In the genomic region with DNA sequence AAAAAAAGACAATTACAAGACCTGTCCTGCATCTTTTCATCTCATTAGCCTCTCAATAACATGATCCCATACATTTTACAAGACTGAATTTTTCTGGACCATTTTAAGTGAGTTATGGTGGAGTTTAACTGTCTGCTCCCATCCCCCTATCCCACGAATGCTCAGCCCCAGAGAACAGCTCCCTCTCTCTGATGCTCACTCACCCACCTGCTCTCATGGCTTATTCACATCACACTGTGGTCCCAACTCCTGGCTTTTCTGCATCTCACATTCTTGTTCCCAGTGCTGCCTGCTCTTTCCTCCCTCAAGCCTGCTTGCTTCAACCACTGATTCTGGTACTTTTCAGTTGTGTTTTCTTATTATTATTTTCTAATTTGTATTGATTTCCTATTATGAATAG, we compare ENCODE assay signal across 21 cellular contexts. TPM values are rescaled to one million over a fixed set of nuclear protein-coding genes. Genes with fewer than 3 reads are reported as not detected.
DNase-seq lines count a peak whose midpoint lies in the region; ATAC-seq and TF ChIP-seq lines count a peak whose summit lies in the region.
"Had no signal": no experiment of that assay in that cellular context is flagged by ENCODE, and none has a peak within 500 bp of the region (broad histone marks: within the 10 kb centered on the region; RNA-seq: fewer than 3 reads in every experiment).

No MANE protein-coding gene starts in this region.

- H3K4me1 ChIP-seq in ACC112 (ENCODE audit: control insufficient read depth, insufficient read depth, low read length, unreplicated experiment), result peaks cover 23% of the 10 kb centered on the region

- in situ Hi-C loops in brain microvascular endothelial cell (cut with HindIII; ENCODE audit: low pct_ligation_motif_present, low sequenced_read_pairs), result no loop called here

- POLR2A ChIA-PET in activated CD4-positive, alpha-beta T cell treated with anti-CD3 and anti-CD28 coated beads for 36 hours (lab: Charles Lee), result interaction anchor here (0.6 to 1.8 kb wide), 3 partner anchors 21 to 46 kb away, joined by 3 to 14 read pairs (median 7); no protein-coding TSS in a partner anchor

- H3K4me1 Mint-ChIP-seq in activated CD4-positive, alpha-beta T cell treated with anti-CD3 and anti-CD28 coated beads for 36 hours, result peaks cover 37% of the 10 kb centered on the region
- H3K4me1 Mint-ChIP-seq: nephron progenitor cell had no signal

- no peaks in the 10 kb centered on the region for H3K79me2 ChIP-seq in ACC112 (ENCODE audit: control insufficient read depth, insufficient read depth, low read length, unreplicated experiment)

- H3K27ac ChIP-seq in ACC112 (ENCODE audit: low read depth, low read length) (peak overlapping the region; percentile 77), brain microvascular endothelial cell (peak overlapping the region; percentile 76)

- H3K36me3 ChIP-seq in ACC112 (ENCODE audit: insufficient read depth, low read length) (no peaks in the 10 kb centered on the region), MG63 (no peaks in the 10 kb centered on the region), brain microvascular endothelial cell (replicated peaks) (no peaks in the 10 kb centered on the region)

- H3K27me3 ChIP-seq in ACC112 (ENCODE audit: insufficient read depth, low read length) (no peaks in the 10 kb centered on the region), MG63 (no peaks in the 10 kb centered on the region), brain microvascular endothelial cell (replicated peaks) (no peaks in the 10 kb centered on the region)

- peak; percentile 25 for DNase-seq in activated CD4-positive, alpha-beta T cell treated with anti-CD3 and anti-CD28 coated beads for 36 hours
- DNase-seq in activated CD4-positive, alpha-beta T cell treated with anti-CD3 and anti-CD28 coated beads, Interleukin-2, amount 50 U/mL, for 1 hour, result no peak
- DNase-seq in MG63 (peak; percentile 31), brain microvascular endothelial cell (no peak), SW 1271 (lab: John Stamatoyannopoulos, UW) (no peak), mucosa of gallbladder (ENCODE audit: low spot score) (no peak)
- DNase-seq: activated CD4-positive, CD25-positive, alpha-beta regulatory T cell; activated CD8-positive, alpha-beta memory T cell treated with anti-CD3 and anti-CD28 coated beads, Interleukin-2, amount 50 U/mL, for 48 hours; dermis blood vessel endothelial cell; erythroblast; H7; NCI-H2171; NCI-H526; nephron progenitor cell; SHP77 treated with DMSO at 0.1 percent for 48 hours had no signal

- CTCF ChIA-PET in activated CD4-positive, alpha-beta T cell treated with anti-CD3 and anti-CD28 coated beads for 36 hours (lab: Charles Lee), result interaction anchor here (0.6 to 2.3 kb wide), 7 partner anchors 9 to 229 kb away, joined by 3 to 7 read pairs (median 4); no protein-coding TSS in a partner anchor

- peaks cover 3% of the 10 kb centered on the region for H3K9me3 Mint-ChIP-seq in activated CD4-positive, alpha-beta T cell treated with anti-CD3 and anti-CD28 coated beads for 36 hours (ENCODE audit: low read depth)
- H3K9me3 Mint-ChIP-seq: activated naive CD4-positive, alpha-beta T cell treated with anti-CD3 and anti-CD28 coated beads, Interleukin-2, amount 50 U/mL, for 24 hours; CD4-positive, CD25-positive, alpha-beta regulatory T cell had no signal

- H3K4me3 ChIP-seq in ACC112 (ENCODE audit: low read depth, low read length) (no peak overlapping the region), MG63 (no peak overlapping the region), brain microvascular endothelial cell (ENCODE audit: low read depth, low read length) (no peak overlapping the region)
- H3K4me3 ChIP-seq: skin epidermis had no signal

- no peak for ATAC-seq in activated CD4-positive, alpha-beta T cell treated with anti-CD3 and anti-CD28 coated beads for 36 hours
- no peak for ATAC-seq in HG02840 (IDR thresholded peaks at IDR 0.05; ENCODE audit: low FRiP score, unreplicated experiment)

- intact Hi-C loops in activated CD4-positive, alpha-beta T cell treated with anti-CD3 and anti-CD28 coated beads for 36 hours (cut with DNase I, micrococcal nuclease), result loop anchor here in 1 of 2 experiments (1.0 to 5.0 kb wide), 2 partner anchors 22 to 41 kb away; no protein-coding TSS in a partner anchor

- no peak overlapping the region for H2AFZ ChIP-seq in ACC112 (ENCODE audit: low read length, unreplicated experiment)

- H3K9me3 ChIP-seq in MG63, result 0 out of 2 replicates have a peak, but pooled peaks cover 3% of the 10 kb centered on the region

- H3K27me3 Mint-ChIP-seq in activated CD4-positive, alpha-beta T cell treated with anti-CD3 and anti-CD28 coated beads for 36 hours, result no peaks in the 10 kb centered on the region
- H3K27me3 Mint-ChIP-seq: activated naive CD4-positive, alpha-beta T cell treated with anti-CD3 and anti-CD28 coated beads, Interleukin-2, amount 50 U/mL, for 24 hours; CD4-positive, CD25-positive, alpha-beta regulatory T cell; progenitor cell of endocrine pancreas had no signal

- peak overlapping the region; percentile 47 for H3K4me3 Mint-ChIP-seq in activated CD4-positive, alpha-beta T cell treated with anti-CD3 and anti-CD28 coated beads for 36 hours
- H3K4me3 Mint-ChIP-seq: CD4-positive, CD25-positive, alpha-beta regulatory T cell; nephron progenitor cell had no signal

- TF ChIP-seq CTCF in brain microvascular endothelial cell (IDR thresholded peaks at IDR 0.05; ENCODE audit: low read depth, low read length, missing control alignments), result no peak

- peaks cover 2% of the 10 kb centered on the region for H3K36me3 Mint-ChIP-seq in activated CD4-positive, alpha-beta T cell treated with anti-CD3 and anti-CD28 coated beads for 36 hours (ENCODE audit: low read depth)
- H3K36me3 Mint-ChIP-seq: activated naive CD4-positive, alpha-beta T cell treated with anti-CD3 and anti-CD28 coated beads, Interleukin-2, amount 50 U/mL, for 24 hours; CD4-positive, CD25-positive, alpha-beta regulatory T cell had no signal

- peak overlapping the region; percentile 96 for H3K27ac Mint-ChIP-seq in activated CD4-positive, alpha-beta T cell treated with anti-CD3 and anti-CD28 coated beads for 36 hours
- H3K27ac Mint-ChIP-seq: nephron progenitor cell, progenitor cell of endocrine pancreas had no signal

RNA-seq across cellular contexts. Expression of a gene that starts 20.4 kb away (rescaled TPM):
- total RNA-seq in activated CD4-positive, alpha-beta T cell treated with anti-CD3 and anti-CD28 coated beads for 36 hours, result 10 to 100 TPM; 61.2 to 85.2 TPM
- 20.6 and 30.1 TPM in 2 replicates for total RNA-seq in MG63 (2014; rRNA removed; shearing (Covaris generic); ENCODE audit: low replicate concordance)
- total RNA-seq in mucosa of gallbladder, result 54.5 TPM

Comparison
In these comparisons a context has a peak if more than half of its experiments do, and no peak if none do; other contexts are left out.
1. DNase-seq: peak in activated CD4-positive, alpha-beta T cell treated with anti-CD3 and anti-CD28 coated beads for 36 hours (single experiment) and MG63 (single experiment); none in activated CD4-positive, alpha-beta T cell treated with anti-CD3 and anti-CD28 coated beads, Interleukin-2, amount 50 U/mL, for 1 hour (single experiment), brain microvascular endothelial cell (single experiment), SW 1271 (0 of 2) and mucosa of gallbladder (single experiment).